Comparison of ENCODE assay signal across 32 cellular contexts in genomic region chr9:70542339-70542931, GRCh38.
"Had no signal": no experiment of that assay in that cellular context is flagged by ENCODE, and none has a peak within 500 bp of the region (broad histone marks: within the 10 kb centered on the region; RNA-seq: fewer than 3 reads in every experiment).

No MANE protein-coding gene starts in this region.

- ATAC-seq: activated CD4-positive, alpha-beta T cell treated with anti-CD3 and anti-CD28 coated beads for 36 hours; activated CD4-positive, CD25-positive, alpha-beta regulatory T cell treated with anti-CD3 and anti-CD28 coated beads, Interleukin-2, amount 50 U/mL, for 24 hours; activated CD8-positive, alpha-beta memory T cell treated with anti-CD3 and anti-CD28 coated beads, Interleukin-2, amount 10 ng/mL, durations not matched to agents 7 days and 5 days; activated CD8-positive, alpha-beta T cell treated with anti-CD3 and anti-CD28 coated beads, Interleukin-2, amount 10 ng/mL, durations not matched to agents 7 days and 5 days; activated naive CD8-positive, alpha-beta T cell treated with anti-CD3 and anti-CD28 coated beads, Interleukin-2, amount 50 U/mL, for 24 hours; body of pancreas; WTC11 had no signal

- H3K36me3 ChIP-seq: ascending aorta, brain microvascular endothelial cell, breast epithelium, WERI-Rb-1 had no signal

- H3K27me3 ChIP-seq: ascending aorta, body of pancreas, brain microvascular endothelial cell, breast epithelium had no signal

- H3K4me1 ChIP-seq: body of pancreas, breast epithelium had no signal

- H3K9me3 ChIP-seq: ascending aorta, body of pancreas, breast epithelium had no signal

- DNase-seq: activated CD4-positive, alpha-beta memory T cell treated with anti-CD3 and anti-CD28 coated beads, Interleukin-2, amount 10 ng/mL, durations not matched to agents 7 days and 5 days; activated CD4-positive, alpha-beta T cell treated with anti-CD3 and anti-CD28 coated beads for 1 hour; activated CD4-positive, alpha-beta T cell treated with anti-CD3 and anti-CD28 coated beads for 36 hours; activated CD4-positive, alpha-beta T cell treated with anti-CD3 and anti-CD28 coated beads for 48 hours; activated CD4-positive, alpha-beta T cell treated with anti-CD3 and anti-CD28 coated beads, Interleukin-2, amount 10 ng/mL, durations not matched to agents 7 days and 5 days; activated CD4-positive, alpha-beta T cell treated with anti-CD3 and anti-CD28 coated beads, Interleukin-2, amount 50 U/mL, for 48 hours; activated CD4-positive, CD25-positive, alpha-beta regulatory T cell; activated CD8-positive, alpha-beta memory T cell treated with anti-CD3 and anti-CD28 coated beads for 24 hours; activated CD8-positive, alpha-beta memory T cell treated with anti-CD3 and anti-CD28 coated beads, Interleukin-2, amount 10 ng/mL, durations not matched to agents 7 days and 5 days; activated CD8-positive, alpha-beta memory T cell treated with anti-CD3 and anti-CD28 coated beads, Interleukin-2, amount 50 U/mL, for 48 hours; activated CD8-positive, alpha-beta T cell treated with anti-CD3 and anti-CD28 coated beads, Interleukin-2, amount 10 ng/mL, durations not matched to agents 7 days and 5 days; activated effector memory CD4-positive, alpha-beta T cell treated with Interleukin-2 at 50 U/mL for 16 hours; activated gamma-delta T cell; activated naive CD4-positive, alpha-beta T cell treated with anti-CD3 and anti-CD28 coated beads, Interleukin-2, amount 10 ng/mL, durations not matched to agents 7 days and 5 days; activated naive CD4-positive, alpha-beta T cell treated with Interleukin-2 at 50 U/mL for 16 hours; activated naive CD8-positive, alpha-beta T cell treated with anti-CD3 and anti-CD28 coated beads, Interleukin-2, amount 10 ng/mL, durations not matched to agents 7 days and 5 days; activated naive CD8-positive, alpha-beta T cell treated with anti-CD3 and anti-CD28 coated beads, Interleukin-2, amount 50 U/mL, for 24 hours; activated T-cell treated with anti-CD3 and anti-CD28 coated beads, Interleukin-2, amount 50 U/mL, for 24 hours; activated T-cell treated with anti-CD3 and anti-CD28 coated beads, Interleukin-2, amount 50 U/mL, for 48 hours; amygdala; anterior cingulate cortex; body of pancreas; brain microvascular endothelial cell; central memory CD4-positive, alpha-beta T cell; T-helper 1 cell; T-helper 2 cell; T-helper 9 cell; WERI-Rb-1 had no signal

- H3K4me3 ChIP-seq: ascending aorta, body of pancreas, breast epithelium had no signal

- H3K27ac ChIP-seq: body of pancreas, brain microvascular endothelial cell, breast epithelium, WERI-Rb-1 had no signal
